ENCODE assay signal across 6 cellular contexts in genomic region chr7:88083883-88084282, GRCh38.
"Had no signal": no experiment of that assay in that cellular context is flagged by ENCODE, and none has a peak within 500 bp of the region (broad histone marks: within the 10 kb centered on the region; RNA-seq: fewer than 3 reads in every experiment).

No MANE protein-coding gene starts in this region.

- DNase-seq: IMR-90, KBM-7, KG1 had no signal

- ATAC-seq: K562 had no signal

- FAIRE-seq: HTR-8/SVneo, K562 had no signal

- H3K4me3 ChIP-seq: K562 had no signal

- H3K27ac ChIP-seq: HL-60 had no signal
